19 cellular contexts compared by ENCODE assay signal in the genomic region with DNA sequence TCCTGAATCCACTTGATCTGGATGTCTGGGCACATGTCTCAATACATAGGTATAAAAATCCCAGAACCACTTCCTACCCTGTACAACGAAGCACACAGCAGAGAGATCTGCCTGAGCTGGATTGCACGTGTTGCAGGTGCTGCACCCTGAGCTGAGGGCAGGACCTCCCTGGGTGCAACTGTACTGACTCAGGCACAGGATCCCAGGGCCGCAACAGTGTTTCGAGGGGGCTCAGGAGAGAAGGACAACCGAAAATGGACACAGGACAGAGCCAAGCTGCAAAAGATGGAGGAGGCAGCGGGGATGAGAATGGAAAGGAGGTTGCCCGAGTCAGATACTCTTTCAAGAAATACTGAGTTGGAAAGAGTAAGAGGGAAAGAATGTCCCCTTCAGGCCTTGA.
A peak's percentile ranks its signal among the peaks of the same experiment; 100 is the strongest.
DNase-seq lines count a peak whose midpoint lies in the region; ATAC-seq and TF ChIP-seq lines count a peak whose summit lies in the region.
"Had no signal": no experiment of that assay in that cellular context is flagged by ENCODE, and none has a peak within 500 bp of the region (broad histone marks: within the 10 kb centered on the region; RNA-seq: fewer than 3 reads in every experiment).

No MANE protein-coding gene starts in this region.

- no peaks in the 10 kb centered on the region for H3K36me3 ChIP-seq in esophagus muscularis mucosa

- peak; percentile 36 for ATAC-seq in stimulated activated naive CD8-positive, alpha-beta T cell treated with anti-CD3 and anti-CD28 coated beads, Interleukin-15, Interleukin-2, amounts not matched to agents 100 U/mL and 50 U/mL, for 24 hours
- no peak for ATAC-seq in stimulated activated naive CD8-positive, alpha-beta T cell treated with anti-CD3 and anti-CD28 coated beads, Interleukin-15, amount 100 ng/mL, for 72 hours
- ATAC-seq in GM18517 (IDR thresholded peaks at IDR 0.05; ENCODE audit: unreplicated experiment) (no peak), HG02884 (IDR thresholded peaks at IDR 0.05; ENCODE audit: unreplicated experiment) (no peak)
- ATAC-seq: HCT116 had no signal

- WGBS in esophagus muscularis mucosa = 89% methylated on average over 7 of the region's 7 CpGs

- peaks cover 33% of the 10 kb centered on the region for H3K27me3 Mint-ChIP-seq in stimulated activated naive CD8-positive, alpha-beta T cell treated with anti-CD3 and anti-CD28 coated beads, Interleukin-15, amount 100 ng/mL, for 72 hours

- no peak overlapping the region for H3K4me3 Mint-ChIP-seq in stimulated activated naive CD8-positive, alpha-beta T cell treated with anti-CD3 and anti-CD28 coated beads, Interleukin-15, amount 100 ng/mL, for 72 hours
- H3K4me3 Mint-ChIP-seq: CD4-positive, alpha-beta memory T cell had no signal

- no peak for TF ChIP-seq POLR2A in esophagus muscularis mucosa (IDR thresholded peaks at IDR 0.05; ENCODE audit: low read depth)

- no peaks in the 10 kb centered on the region for H3K4me1 Mint-ChIP-seq in stimulated activated naive CD8-positive, alpha-beta T cell treated with anti-CD3 and anti-CD28 coated beads, Interleukin-15, amount 100 ng/mL, for 72 hours
- H3K4me1 Mint-ChIP-seq: CD4-positive, alpha-beta memory T cell had no signal

- DNase-seq in stimulated activated naive CD8-positive, alpha-beta T cell treated with anti-CD3 and anti-CD28 coated beads, Interleukin-15, Interleukin-2, amounts not matched to agents 100 U/mL and 50 U/mL, for 24 hours = no peak
- no peak for DNase-seq in stimulated activated naive CD8-positive, alpha-beta T cell treated with anti-CD3 and anti-CD28 coated beads, Interleukin-15, amount 100 ng/mL, for 72 hours
- DNase-seq in esophagus muscularis mucosa (ENCODE audit: extremely low spot score) (peak; percentile 78), mucosa of gallbladder (ENCODE audit: low spot score) (peak; percentile 1), DMS79 treated with DMSO at 0.1 percent for 48 hours (lab: John Stamatoyannopoulos, UW) (no peak)
- DNase-seq: 8988T; ACHN; C1 segment of cervical spinal cord; Calu3; CD4-positive, alpha-beta memory T cell; COR-L47; DMS53; DND-41; GM23248; H7 had no signal

- no peak overlapping the region for H3K27ac ChIP-seq in esophagus muscularis mucosa (replicated peaks in 1 of 4)
- H3K27ac ChIP-seq: A549, GM23248 had no signal

- intact Hi-C loops in esophagus muscularis mucosa (cut with DNase I) = no loop called here

- no peaks in the 10 kb centered on the region for H3K4me1 ChIP-seq in esophagus muscularis mucosa
- H3K4me1 ChIP-seq: A549 had no signal

- H3K4me3 ChIP-seq in esophagus muscularis mucosa = no peak overlapping the region
- H3K4me3 ChIP-seq: A549, GM23248 had no signal

- TF ChIP-seq CTCF in esophagus muscularis mucosa (IDR thresholded peaks at IDR 0.05) = no peak

- H3K27me3 ChIP-seq in esophagus muscularis mucosa = no peaks in the 10 kb centered on the region

- no peak for TF ChIP-seq EP300 in esophagus muscularis mucosa (IDR thresholded peaks at IDR 0.05)

- no peak overlapping the region for H3K27ac Mint-ChIP-seq in stimulated activated naive CD8-positive, alpha-beta T cell treated with anti-CD3 and anti-CD28 coated beads, Interleukin-15, amount 100 ng/mL, for 72 hours
- H3K27ac Mint-ChIP-seq: CD4-positive, alpha-beta memory T cell had no signal

- H3K9me3 Mint-ChIP-seq in stimulated activated naive CD8-positive, alpha-beta T cell treated with anti-CD3 and anti-CD28 coated beads, Interleukin-15, amount 100 ng/mL, for 72 hours = peaks cover 0 to 5% of the 10 kb centered on the region in 2 donors

- H3K9me3 ChIP-seq in esophagus muscularis mucosa = peaks cover 0 to 2% (median 0%) of the 10 kb centered on the region in 4 donors
- H3K9me3 ChIP-seq: A549 had no signal

Comparison
In these comparisons a context has a peak if more than half of its experiments do, and no peak if none do; other contexts are left out.
1. DNase-seq: peak in esophagus muscularis mucosa (single experiment) and mucosa of gallbladder (single experiment); none in stimulated activated naive CD8-positive, alpha-beta T cell treated with anti-CD3 and anti-CD28 coated beads, Interleukin-15, Interleukin-2, amounts not matched to agents 100 U/mL and 50 U/mL, for 24 hours (single experiment), stimulated activated naive CD8-positive, alpha-beta T cell treated with anti-CD3 and anti-CD28 coated beads, Interleukin-15, amount 100 ng/mL, for 72 hours (0 of 2) and DMS79 treated with DMSO at 0.1 percent for 48 hours (single experiment).